In the genomic region with DNA sequence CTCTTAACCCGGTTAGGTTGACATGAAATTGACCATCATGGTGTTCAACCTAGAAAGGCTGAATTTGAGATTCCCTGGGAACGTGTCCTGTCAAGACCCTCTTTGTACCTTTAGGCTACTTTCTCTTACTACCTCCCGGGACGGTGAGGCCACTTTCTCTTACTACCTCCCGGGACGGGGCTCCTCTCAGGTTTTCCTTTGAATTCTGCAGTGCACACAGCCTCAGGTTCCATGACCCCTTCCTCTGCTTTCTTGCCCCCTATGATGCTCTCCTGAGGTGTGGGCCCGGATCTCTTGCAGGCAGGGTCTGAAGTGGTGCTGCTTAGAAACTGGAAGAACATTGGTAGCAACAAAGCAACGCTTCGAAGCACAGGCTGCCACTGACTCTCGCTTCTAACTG, we compare ENCODE assay signal across 19 cellular contexts.
DNase-seq lines count a peak whose midpoint lies in the region; ATAC-seq, FAIRE-seq and TF ChIP-seq lines count a peak whose summit lies in the region.
"Had no signal": no experiment of that assay in that cellular context is flagged by ENCODE, and none has a peak within 500 bp of the region (broad histone marks: within the 10 kb centered on the region; RNA-seq: fewer than 3 reads in every experiment).

No MANE protein-coding gene starts in this region.

- no peak overlapping the region for H3K4me3 Mint-ChIP-seq in naive B cell

- intact Hi-C loops in upper lobe of right lung (cut with DNase I) = no loop called here

- H3K27me3 ChIP-seq in Peyer's patch = no peaks in the 10 kb centered on the region
- H3K27me3 ChIP-seq in bronchial epithelial cell (ENCODE audit: control insufficient read depth, insufficient read depth, low read length) = peaks cover under 1% of the 10 kb centered on the region
- H3K27me3 ChIP-seq in upper lobe of right lung = no peaks in the 10 kb centered on the region

- FAIRE-seq in bronchial epithelial cell (lab: Jason Lieb, UNC) = peak; percentile 98
- FAIRE-seq: H1, HepG2 had no signal

- H3K27ac ChIP-seq in Peyer's patch (no peak overlapping the region), upper lobe of right lung (no peak overlapping the region)
- H3K27ac ChIP-seq: C4-2B had no signal

- peak overlapping the region in 5 of 6 donors; percentile 2 to 92 (median 64) for H3K27ac Mint-ChIP-seq in naive B cell

- H3K4me1 ChIP-seq in Peyer's patch (peaks cover 0 to 24% (median 0%) of the 10 kb centered on the region in 4 donors), upper lobe of right lung (peaks cover 16% of the 10 kb centered on the region)

- H3K4me3 ChIP-seq in Peyer's patch (no peak overlapping the region), bronchial epithelial cell (ENCODE audit: low read depth, low read length) (no peak overlapping the region), upper lobe of right lung (no peak overlapping the region)

- TF ChIP-seq CTCF in Peyer's patch (IDR thresholded peaks at IDR 0.05) (no peak), bronchial epithelial cell (IDR thresholded peaks at IDR 0.05; ENCODE audit: insufficient read depth, low read length, severe bottlenecking) (no peak), upper lobe of right lung (IDR thresholded peaks at IDR 0.05) (no peak)

- DNase-seq in Peyer's patch = peak in 2 of 3 donors; percentile 10 to 24
- DNase-seq in bronchial epithelial cell (ENCODE audit: low read depth) = no peak
- no peak for DNase-seq in naive B cell
- peak; percentile 41 for DNase-seq in upper lobe of right lung
- DNase-seq in SIG-M5 treated with dmso at 0.1 percent for 504 hours (lab: John Stamatoyannopoulos, UW; ENCODE audit: unreplicated experiment) = no peak
- no peak for DNase-seq in activated gamma-delta T cell treated with Interleukin-2 at 50 U/mL for 16 hours
- DNase-seq: ACHN, DMS79 treated with DMSO at 0.1 percent for 48 hours, KG1, NCI-H1105 treated with DMSO at 0.1 percent for 48 hours, NCI-H1694, NCI-H510A treated with DMSO at 0.1 percent for 48 hours, NCI-H774, OCI-M1, SHP77 treated with DMSO at 0.1 percent for 48 hours had no signal

- H3K27me3 Mint-ChIP-seq in naive B cell = no peaks in the 10 kb centered on the region

- no peaks in the 10 kb centered on the region for H3K9me3 Mint-ChIP-seq in naive B cell

- H3K9me3 ChIP-seq in Peyer's patch (no peaks in the 10 kb centered on the region), upper lobe of right lung (no peaks in the 10 kb centered on the region)

- TF ChIP-seq POLR2A in Peyer's patch (IDR thresholded peaks at IDR 0.05) = no peak

- peaks cover 0 to 6% of the 10 kb centered on the region in 2 donors for H3K36me3 Mint-ChIP-seq in naive B cell

- H3K36me3 ChIP-seq in Peyer's patch = no peaks in the 10 kb centered on the region
- H3K36me3 ChIP-seq in bronchial epithelial cell (ENCODE audit: control insufficient read depth, insufficient read depth, low read length) = no peaks in the 10 kb centered on the region
- H3K36me3 ChIP-seq in upper lobe of right lung = no peaks in the 10 kb centered on the region

- ATAC-seq in naive B cell (ENCODE audit: low read depth in 2 of 2) (no peak), upper lobe of right lung (no peak), HG03045 (IDR thresholded peaks at IDR 0.05; ENCODE audit: unreplicated experiment) (no peak)
- ATAC-seq: HepG2 had no signal

- H3K4me1 Mint-ChIP-seq in naive B cell = peaks cover 71 to 98% (median 90%) of the 10 kb centered on the region in 3 donors

Comparison
In these comparisons a context has a peak if more than half of its experiments do, and no peak if none do; other contexts are left out.
1. DNase-seq: peak in Peyer's patch (2 of 3) and upper lobe of right lung (single experiment); none in bronchial epithelial cell (single experiment), naive B cell (single experiment), SIG-M5 treated with dmso at 0.1 percent for 504 hours (single experiment) and activated gamma-delta T cell treated with Interleukin-2 at 50 U/mL for 16 hours (single experiment).